In genomic region chr18:43681661-43682060, GRCh38 we compare ENCODE assay signal across 25 cellular contexts.
DNase-seq lines count a peak whose midpoint lies in the region; ATAC-seq, FAIRE-seq and TF ChIP-seq lines count a peak whose summit lies in the region.
"Had no signal": no experiment of that assay in that cellular context is flagged by ENCODE, and none has a peak within 500 bp of the region (broad histone marks: within the 10 kb centered on the region; RNA-seq: fewer than 3 reads in every experiment).

No MANE protein-coding gene starts in this region.

- no peak overlapping the region for H3K56ac ChIP-seq in H1 (replicated peaks; ENCODE audit: insufficient read length, low read depth, low read length)

- no peak overlapping the region for H2BK5ac ChIP-seq in H1 (ENCODE audit: low read depth, low read length)
- no peak overlapping the region for H2BK5ac ChIP-seq in mesenchymal stem cell (ENCODE audit: low read depth, low read length, poor library complexity, severe bottlenecking)

- H4K8ac ChIP-seq in H1 (ENCODE audit: extremely low read depth, insufficient read depth, low read length) (no peak overlapping the region), mesenchymal stem cell (ENCODE audit: low read length) (no peak overlapping the region)

- no peak for DNase-seq in H1 (ENCODE audit: low read depth in 1 of 2, low spot score in 2 of 2)
- DNase-seq in mesenchymal stem cell: no peak
- DNase-seq in NCI-H1694 (lab: John Stamatoyannopoulos, UW): no peak
- DNase-seq in NCI-H510A (lab: John Stamatoyannopoulos, UW): no peak
- DNase-seq: ACHN, AML-193, DMS79, GDM1, H9, NCI-H1417, NCI-H1930, NCI-H2171 treated with DMSO at 0.1 percent for 48 hours, NCI-H446, NCI-H69, Right ventricle myocardium superior had no signal

- H2AFZ ChIP-seq in H1 (ENCODE audit: low read length) (no peak overlapping the region), mesenchymal stem cell (ENCODE audit: low read depth, low read length) (no peak overlapping the region)

- H3K14ac ChIP-seq in H1 (ENCODE audit: insufficient read length) (no peak overlapping the region), mesenchymal stem cell (ENCODE audit: low read length in 2 of 2) (no peak overlapping the region)

- FAIRE-seq in H1 (lab: Jason Lieb, UNC): no peak
- FAIRE-seq: D721Med, GM19239, RCC 7860 had no signal

- H2AK5ac ChIP-seq in H1 (ENCODE audit: low read depth, low read length): no peak overlapping the region
- no peak overlapping the region for H2AK5ac ChIP-seq in mesenchymal stem cell (ENCODE audit: low read length, severe bottlenecking)

- H4K91ac ChIP-seq in H1 (replicated peaks; ENCODE audit: insufficient read length, low read length) (no peak overlapping the region), mesenchymal stem cell (ENCODE audit: low read length) (no peak overlapping the region)

- H3K23ac ChIP-seq in H1 (ENCODE audit: insufficient read length) (no peak overlapping the region), mesenchymal stem cell (ENCODE audit: low read length in 2 of 2) (no peak overlapping the region)

- H4K5ac ChIP-seq in H1 (ENCODE audit: insufficient read length, low read depth, low read length): no peak overlapping the region

- no peaks in the 10 kb centered on the region for H3K23me2 ChIP-seq in H1 (ENCODE audit: low read depth, low read length)

- no peak for TF ChIP-seq CTCF in HEK293 (tag by site-specific recombination; IDR thresholded peaks at IDR 0.05)
- no peak for TF ChIP-seq CTCF in H1 (IDR thresholded peaks at IDR 0.05; ENCODE audit: control extremely low read depth in 1 of 3, insufficient read depth in 1 of 3, low read depth in 1 of 3, low read length in 3 of 3)

- H3K18ac ChIP-seq in H1 (ENCODE audit: extremely low read depth, low read length): no peak overlapping the region; the same call in 1 of the 2 replicates
- H3K18ac ChIP-seq in mesenchymal stem cell (ENCODE audit: low read depth in 1 of 2, low read length in 2 of 2): no peak overlapping the region

- no peak overlapping the region for H3K4me2 ChIP-seq in H1 (ENCODE audit: insufficient read depth in 1 of 2, low read depth in 2 of 2, low read length in 2 of 2)
- H3K4me2 ChIP-seq in mesenchymal stem cell (ENCODE audit: low read length, poor library complexity, severe bottlenecking): no peak overlapping the region
- H3K4me2 ChIP-seq: KMS-11 had no signal

- ATAC-seq in HG03565 (IDR thresholded peaks at IDR 0.05; ENCODE audit: unreplicated experiment): no peak
- no peak for ATAC-seq in GM18867 (IDR thresholded peaks at IDR 0.05; ENCODE audit: unreplicated experiment)

- H3K27me3 ChIP-seq in H1 (replicated peaks in 1 of 4; ENCODE audit: control insufficient read depth in 3 of 4, extremely low read depth in 1 of 4, insufficient read depth in 3 of 4, low read length in 3 of 4) (no peaks in the 10 kb centered on the region; a peak in 1 of 7 replicates), mesenchymal stem cell (ENCODE audit: control insufficient read depth in 1 of 2, insufficient read depth in 1 of 2, low read length in 2 of 2) (no peaks in the 10 kb centered on the region)

- no peak overlapping the region for H3K27ac ChIP-seq in HEK293 (ENCODE audit: extremely low read depth, low read depth, low read length)
- H3K27ac ChIP-seq in H1 (ENCODE audit: low read depth, low read length): no peak overlapping the region
- H3K27ac ChIP-seq in mesenchymal stem cell (ENCODE audit: low read length, poor library complexity, severe bottlenecking): peak overlapping the region; percentile 83
- H3K27ac ChIP-seq: C4-2B, HL-60, KMS-11, SK-N-MC had no signal

- H3K79me2 ChIP-seq in H1 (ENCODE audit: control insufficient read depth in 1 of 2, insufficient read depth in 2 of 2, low read length in 2 of 2): no peaks in the 10 kb centered on the region

- H3K79me1 ChIP-seq in H1 (ENCODE audit: low read depth, low read length) (no peaks in the 10 kb centered on the region), mesenchymal stem cell (replicated peaks; ENCODE audit: low read length, poor library complexity, severe bottlenecking) (no peaks in the 10 kb centered on the region)

- H4K20me1 ChIP-seq in H1 (replicated peaks in 1 of 2; ENCODE audit: control insufficient read depth in 1 of 2, insufficient read depth in 2 of 2, low read length in 2 of 2): no peaks in the 10 kb centered on the region

- H3K4ac ChIP-seq in H1 (replicated peaks; ENCODE audit: insufficient read length, low read depth, low read length) (no peak overlapping the region), mesenchymal stem cell (ENCODE audit: low read depth in 1 of 2, low read length in 2 of 2) (no peak overlapping the region)

- 93% methylated on average over 5 of the region's 5 CpGs; no CpG with 5 or more reads in 1 of the 2 experiments for WGBS in H1 (ENCODE audit: extremely low coverage in 1 of 2, insufficient coverage in 1 of 2, insufficient read length in 1 of 2, insufficient replicate concordance in 2 of 2, low coverage in 1 of 2, low lambda C conversion rate in 2 of 2, missing lambda C conversion rate in 1 of 2), 2 experiments
- WGBS in mesenchymal stem cell: 86% methylated on average over 5 of the region's 5 CpGs

- H2BK12ac ChIP-seq in H1 (ENCODE audit: low read depth, low read length) (peak overlapping the region; percentile 2; the same call in 1 of the 2 replicates), mesenchymal stem cell (ENCODE audit: low read length in 2 of 2) (peak overlapping the region in 1 of 2 experiments; percentile 1)

- H3K9me3 ChIP-seq in HEK293 (ENCODE audit: control insufficient read depth, insufficient read depth, low read depth, low read length) (no peaks in the 10 kb centered on the region), H1 (ENCODE audit: insufficient read depth in 2 of 2, low read depth in 1 of 2, low read length in 1 of 2) (no peaks in the 10 kb centered on the region), mesenchymal stem cell (ENCODE audit: control insufficient read depth, low read length) (no peaks in the 10 kb centered on the region)

- TF ChIP-seq POLR2A in H1 (IDR thresholded peaks at IDR 0.05; ENCODE audit: control extremely low read depth in 1 of 2, low read depth in 2 of 2, low read length in 2 of 2): no peak

- H2BK120ac ChIP-seq in H1 (replicated peaks; ENCODE audit: low read depth, low read length): no peak overlapping the region
- H2BK120ac ChIP-seq in mesenchymal stem cell (ENCODE audit: low read depth, low read length): no peak overlapping the region

- no peak overlapping the region for H2BK15ac ChIP-seq in H1 (ENCODE audit: low read length)
- H2BK15ac ChIP-seq in mesenchymal stem cell (ENCODE audit: low read depth, poor library complexity, severe bottlenecking): no peak overlapping the region

- CTCF ChIA-PET in HEK293 (lab: Yijun Ruan, JAX): interaction anchor here (0.6 to 0.7 kb wide), 3 partner anchors 35 to 441 kb away, joined by 3 read pairs; no protein-coding TSS in a partner anchor
- CTCF ChIA-PET in H1 (lab: Charles Lee; ENCODE audit: partially characterized antibody): interaction anchor here (0.7 to 1.8 kb wide), 3 partner anchors 13 to 86 kb away, joined by 3 to 6 read pairs (median 3); no protein-coding TSS in a partner anchor

- no peaks in the 10 kb centered on the region for H3K36me3 ChIP-seq in HEK293 (ENCODE audit: control insufficient read depth in 2 of 2, insufficient read depth in 1 of 2, low read length in 2 of 2)
- no peaks in the 10 kb centered on the region for H3K36me3 ChIP-seq in H1 (ENCODE audit: control insufficient read depth in 2 of 4, insufficient read depth in 4 of 4, low read length in 3 of 4)
- peaks cover 0 to 9% of the 10 kb centered on the region in 2 experiments for H3K36me3 ChIP-seq in mesenchymal stem cell (ENCODE audit: control insufficient read depth in 1 of 2, insufficient read depth in 2 of 2, low read depth in 1 of 2, low read length in 2 of 2)

- TF ChIP-seq EP300 in H1 (IDR thresholded peaks at IDR 0.05; ENCODE audit: borderline replicate concordance in 1 of 2, low read depth in 2 of 2, low read length in 2 of 2): no peak

- H2BK20ac ChIP-seq in H1 (ENCODE audit: low read length): no peak overlapping the region

- no peak overlapping the region for H3K9ac ChIP-seq in H1 (replicated peaks in 1 of 4; ENCODE audit: extremely low read depth in 1 of 4, low read depth in 3 of 4, low read length in 3 of 4)
- no peak overlapping the region for H3K9ac ChIP-seq in mesenchymal stem cell (ENCODE audit: low read length)
- H3K9ac ChIP-seq: KMS-11 had no signal

- H3K4me1 ChIP-seq in HEK293 (ENCODE audit: control insufficient read depth, insufficient read depth, low read length) (no peaks in the 10 kb centered on the region), H1 (replicated peaks in 1 of 4; ENCODE audit: control insufficient read depth in 3 of 4, insufficient read depth in 4 of 4, low read length in 3 of 4) (peaks cover 0 to 4% (median under 1%) of the 10 kb centered on the region in 4 experiments; a peak in 2 of 7 replicates), mesenchymal stem cell (ENCODE audit: control insufficient read depth, insufficient read depth, low read depth, low read length) (no peaks in the 10 kb centered on the region)

- TF ChIP-seq RAD21 in H1 (IDR thresholded peaks at IDR 0.05 in 1 of 2, conservative IDR thresholded peaks at IDR 0.05 in 1 of 2; ENCODE audit: low read depth in 2 of 2, low read length in 2 of 2): no peak

- H3K4me3 ChIP-seq in HEK293 (ENCODE audit: low read depth, low read length): no peak overlapping the region
- no peak overlapping the region for H3K4me3 ChIP-seq in H1 (ENCODE audit: extremely low read depth in 1 of 4, insufficient read depth in 2 of 4, low read depth in 3 of 4, low read length in 4 of 4)
- H3K4me3 ChIP-seq in mesenchymal stem cell (ENCODE audit: insufficient read depth in 1 of 2, low read depth in 1 of 2, low read length in 2 of 2): no peak overlapping the region
- H3K4me3 ChIP-seq: SK-N-MC had no signal

- POLR2A ChIA-PET in HEK293 (lab: Yijun Ruan, JAX): no interaction called here
- POLR2A ChIA-PET in H1 (lab: Charles Lee; ENCODE audit: partially characterized antibody): no interaction called here

TF ChIP-seq in H1, 55 proteins besides CTCF, POLR2A, EP300 and RAD21:
- TF ChIP-seq TAF1 (IDR thresholded peaks at IDR 0.05; ENCODE audit: low read depth, low read length): no peak
- no peak for TF ChIP-seq BACH1 (IDR thresholded peaks at IDR 0.05; ENCODE audit: low read length)
- TF ChIP-seq TBP (IDR thresholded peaks at IDR 0.05; ENCODE audit: low read depth, low read length): no peak
- TF ChIP-seq MAFK (IDR thresholded peaks at IDR 0.05; ENCODE audit: low read depth, low read length): no peak
- no peak for TF ChIP-seq FOSL1 (IDR thresholded peaks at IDR 0.05; ENCODE audit: insufficient read depth, low read depth, low read length)
- TF ChIP-seq CBX5 (IDR thresholded peaks at IDR 0.05; ENCODE audit: low read depth, low read length): no peak
- TF ChIP-seq SIRT6 (IDR thresholded peaks at IDR 0.05; ENCODE audit: low read length): no peak
